Comparison of ENCODE assay signal across 1 cellular context in genomic region chr5:65624570-65625555, GRCh38.
TF ChIP-seq lines count a peak whose summit lies in the region.

TSS of gene SHLD3 (plus strand) at chr5:65625027. CDS start at chr5:65629588, 4,561 bp downstream.
TSS of gene TRAPPC13 (plus strand) at chr5:65625027. CDS start at chr5:65625061, 34 bp downstream.

TF ChIP-seq in HepG2, 621 proteins besides CTCF, POLR2A, EP300 and RAD21 (continued from another document and continues in another):
- TF ChIP-seq ZNF362 (CRISPR knock-in tag; IDR thresholded peaks at IDR 0.05; ENCODE audit: borderline replicate concordance): peak; percentile 97
- no peak for TF ChIP-seq MEIS1 (CRISPR knock-in tag; IDR thresholded peaks at IDR 0.05; ENCODE audit: borderline replicate concordance)
- no peak for TF ChIP-seq ZBTB33 (CRISPR knock-in tag; IDR thresholded peaks at IDR 0.05)
- TF ChIP-seq ZMYM2 (CRISPR knock-in tag; IDR thresholded peaks at IDR 0.05): no peak
- peak; percentile 72; the same call in 1 of the 2 replicates for TF ChIP-seq HMGXB3 (CRISPR knock-in tag; IDR thresholded peaks at IDR 0.05; ENCODE audit: borderline replicate concordance)
- peak; percentile 51 for TF ChIP-seq SUZ12 (IDR thresholded peaks at IDR 0.05; ENCODE audit: low read depth, low read length)
- TF ChIP-seq ZBTB14 (CRISPR knock-in tag; IDR thresholded peaks at IDR 0.05): no peak
- TF ChIP-seq CENPBD1 (CRISPR knock-in tag; IDR thresholded peaks at IDR 0.05; ENCODE audit: borderline replicate concordance, low read depth): peak; percentile 48; the same call in 1 of the 2 replicates
- no peak for TF ChIP-seq STAT5B (CRISPR knock-in tag; IDR thresholded peaks at IDR 0.05)
- no peak for TF ChIP-seq ARNTL (CRISPR knock-in tag; IDR thresholded peaks at IDR 0.05)
- TF ChIP-seq NKX3-1 (CRISPR knock-in tag; IDR thresholded peaks at IDR 0.05): no peak
- no peak for TF ChIP-seq HMG20B (CRISPR knock-in tag; conservative IDR thresholded peaks at IDR 0.05)
- peak; percentile 73; the same call in 1 of the 2 replicates for TF ChIP-seq FOXK1 (CRISPR knock-in tag; IDR thresholded peaks at IDR 0.05; ENCODE audit: borderline replicate concordance, low read depth)
- TF ChIP-seq ZNF335 (CRISPR knock-in tag; IDR thresholded peaks at IDR 0.05): peak; percentile 17; the same call in 1 of the 2 replicates
- TF ChIP-seq FOXP1 (IDR thresholded peaks at IDR 0.05): no peak
- TF ChIP-seq FOXP1 (CRISPR knock-in tag; IDR thresholded peaks at IDR 0.05): peak; percentile 4; the same call in 1 of the 2 replicates
- TF ChIP-seq NFE2 (CRISPR knock-in tag; IDR thresholded peaks at IDR 0.05): no peak
- TF ChIP-seq CENPT (CRISPR knock-in tag; IDR thresholded peaks at IDR 0.05; ENCODE audit: low read depth): no peak
- TF ChIP-seq NFKB2 (CRISPR knock-in tag; IDR thresholded peaks at IDR 0.05; ENCODE audit: borderline replicate concordance): no peak
- no peak for TF ChIP-seq ARNT2 (CRISPR knock-in tag; IDR thresholded peaks at IDR 0.05; ENCODE audit: low read depth)
- no peak for TF ChIP-seq ZNF10 (CRISPR knock-in tag; IDR thresholded peaks at IDR 0.05; ENCODE audit: borderline replicate concordance, low read depth)
- no peak for TF ChIP-seq XRCC5 (optimal IDR thresholded peaks at IDR 0.05; ENCODE audit: low read length)
- 0 out of 2 replicates have a peak, but pooled peaks have one; percentile 33 for TF ChIP-seq MEIS2 (CRISPR knock-in tag; IDR thresholded peaks at IDR 0.05)
- 0 out of 2 replicates have a peak, but pooled peaks have one; percentile 36 for TF ChIP-seq ZNF766 (CRISPR knock-in tag; IDR thresholded peaks at IDR 0.05; ENCODE audit: borderline replicate concordance)
- peak; percentile 95 for TF ChIP-seq KMT2B (CRISPR knock-in tag; IDR thresholded peaks at IDR 0.05)
- peak; percentile 66; the same call in 1 of the 2 replicates for TF ChIP-seq ZNF574 (CRISPR knock-in tag; IDR thresholded peaks at IDR 0.05)
- TF ChIP-seq RXRB (CRISPR knock-in tag; IDR thresholded peaks at IDR 0.05; ENCODE audit: borderline replicate concordance): peak; percentile 41; the same call in 1 of the 2 replicates
- TF ChIP-seq REST (IDR thresholded peaks at IDR 0.05; ENCODE audit: borderline replicate concordance in 1 of 2, low read depth in 1 of 2, low read length in 2 of 2): 0 out of 4 replicates have a peak, but pooled peaks of 1 of the 2 experiments have one; percentile 22
- TF ChIP-seq HOXA3 (CRISPR knock-in tag; IDR thresholded peaks at IDR 0.05): peak; percentile 73; the same call in 1 of the 2 replicates
- TF ChIP-seq ISX (CRISPR knock-in tag; conservative IDR thresholded peaks at IDR 0.05): no peak
- no peak for TF ChIP-seq ZNF343 (CRISPR knock-in tag; IDR thresholded peaks at IDR 0.05)
- no peak for TF ChIP-seq ZSCAN30 (CRISPR knock-in tag; IDR thresholded peaks at IDR 0.05)
- TF ChIP-seq CBX5 (CRISPR knock-in tag; IDR thresholded peaks at IDR 0.05; ENCODE audit: borderline replicate concordance): peak; percentile 19; the same call in 1 of the 2 replicates
- TF ChIP-seq ERF (CRISPR knock-in tag; IDR thresholded peaks at IDR 0.05): 0 out of 2 replicates have a peak, but pooled peaks have one; percentile 17
- TF ChIP-seq ZNF775 (CRISPR knock-in tag; IDR thresholded peaks at IDR 0.05; ENCODE audit: borderline replicate concordance): no peak
- peak; percentile 32; the same call in 1 of the 2 replicates for TF ChIP-seq PHF21A (CRISPR knock-in tag; IDR thresholded peaks at IDR 0.05)
- TF ChIP-seq ZGPAT (CRISPR knock-in tag; IDR thresholded peaks at IDR 0.05): peak; percentile 41; the same call in 1 of the 2 replicates
- no peak; the same call in 1 of the 2 replicates for TF ChIP-seq SALL2 (CRISPR knock-in tag; IDR thresholded peaks at IDR 0.05)
